ENCODE assay signal across 3 cellular contexts in the genomic region with DNA sequence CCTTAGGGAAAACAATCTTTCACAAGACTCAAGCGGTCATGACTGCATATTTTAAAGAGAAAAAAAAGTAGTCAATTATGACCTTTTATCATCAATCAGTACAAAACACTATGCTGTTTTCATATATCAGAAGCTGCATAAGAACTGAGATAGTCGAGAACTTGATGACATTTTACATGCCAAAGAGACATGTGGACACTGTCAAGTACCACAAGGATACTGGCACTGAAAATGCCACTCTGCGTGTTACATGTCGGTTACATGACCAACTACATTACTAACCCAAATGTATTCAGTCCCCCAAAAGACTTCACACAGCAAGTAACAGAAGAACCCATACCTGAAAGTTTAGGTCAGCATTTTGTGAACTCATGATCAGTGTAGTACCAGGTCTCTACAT.
TF ChIP-seq lines count a peak whose summit lies in the region.

No MANE protein-coding gene starts in this region.

TF ChIP-seq in SK-N-SH treated with all-trans-retinoic acid at 6 μM for 48 hours, 23 proteins besides CTCF, POLR2A, EP300 and RAD21 (continues in another document):
- TF ChIP-seq, protein P1, sequence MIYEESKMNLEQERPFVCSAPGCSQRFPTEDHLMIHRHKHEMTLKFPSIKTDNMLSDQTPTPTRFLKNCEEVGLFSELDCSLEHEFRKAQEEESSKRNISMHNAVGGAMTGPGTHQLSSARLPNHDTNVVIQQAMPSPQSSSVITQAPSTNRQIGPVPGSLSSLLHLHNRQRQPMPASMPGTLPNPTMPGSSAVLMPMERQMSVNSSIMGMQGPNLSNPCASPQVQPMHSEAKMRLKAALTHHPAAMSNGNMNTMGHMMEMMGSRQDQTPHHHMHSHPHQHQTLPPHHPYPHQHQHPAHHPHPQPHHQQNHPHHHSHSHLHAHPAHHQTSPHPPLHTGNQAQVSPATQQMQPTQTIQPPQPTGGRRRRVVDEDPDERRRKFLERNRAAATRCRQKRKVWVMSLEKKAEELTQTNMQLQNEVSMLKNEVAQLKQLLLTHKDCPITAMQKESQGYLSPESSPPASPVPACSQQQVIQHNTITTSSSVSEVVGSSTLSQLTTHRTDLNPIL (CRISPR knock-in tag; IDR thresholded peaks at IDR 0.05; ENCODE audit: low read depth): no peak
- TF ChIP-seq ZC3H10 (CRISPR knock-in tag; IDR thresholded peaks at IDR 0.05): no peak
- TF ChIP-seq CSDC2 (CRISPR knock-in tag; IDR thresholded peaks at IDR 0.05): no peak
- no peak for TF ChIP-seq OSR1 (CRISPR knock-in tag; IDR thresholded peaks at IDR 0.05)
- no peak for TF ChIP-seq TCF4 (CRISPR knock-in tag; IDR thresholded peaks at IDR 0.05; ENCODE audit: borderline replicate concordance)
- TF ChIP-seq, protein P2, sequence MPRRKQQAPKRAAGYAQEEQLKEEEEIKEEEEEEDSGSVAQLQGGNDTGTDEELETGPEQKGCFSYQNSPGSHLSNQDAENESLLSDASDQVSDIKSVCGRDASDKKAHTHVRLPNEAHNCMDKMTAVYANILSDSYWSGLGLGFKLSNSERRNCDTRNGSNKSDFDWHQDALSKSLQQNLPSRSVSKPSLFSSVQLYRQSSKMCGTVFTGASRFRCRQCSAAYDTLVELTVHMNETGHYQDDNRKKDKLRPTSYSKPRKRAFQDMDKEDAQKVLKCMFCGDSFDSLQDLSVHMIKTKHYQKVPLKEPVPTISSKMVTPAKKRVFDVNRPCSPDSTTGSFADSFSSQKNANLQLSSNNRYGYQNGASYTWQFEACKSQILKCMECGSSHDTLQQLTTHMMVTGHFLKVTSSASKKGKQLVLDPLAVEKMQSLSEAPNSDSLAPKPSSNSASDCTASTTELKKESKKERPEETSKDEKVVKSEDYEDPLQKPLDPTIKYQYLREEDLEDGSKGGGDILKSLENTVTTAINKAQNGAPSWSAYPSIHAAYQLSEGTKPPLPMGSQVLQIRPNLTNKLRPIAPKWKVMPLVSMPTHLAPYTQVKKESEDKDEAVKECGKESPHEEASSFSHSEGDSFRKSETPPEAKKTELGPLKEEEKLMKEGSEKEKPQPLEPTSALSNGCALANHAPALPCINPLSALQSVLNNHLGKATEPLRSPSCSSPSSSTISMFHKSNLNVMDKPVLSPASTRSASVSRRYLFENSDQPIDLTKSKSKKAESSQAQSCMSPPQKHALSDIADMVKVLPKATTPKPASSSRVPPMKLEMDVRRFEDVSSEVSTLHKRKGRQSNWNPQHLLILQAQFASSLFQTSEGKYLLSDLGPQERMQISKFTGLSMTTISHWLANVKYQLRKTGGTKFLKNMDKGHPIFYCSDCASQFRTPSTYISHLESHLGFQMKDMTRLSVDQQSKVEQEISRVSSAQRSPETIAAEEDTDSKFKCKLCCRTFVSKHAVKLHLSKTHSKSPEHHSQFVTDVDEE (CRISPR knock-in tag; IDR thresholded peaks at IDR 0.05): no peak
- TF ChIP-seq ISL1 (CRISPR knock-in tag; IDR thresholded peaks at IDR 0.05): no peak
- no peak for TF ChIP-seq ARNTL (CRISPR knock-in tag; IDR thresholded peaks at IDR 0.05; ENCODE audit: borderline replicate concordance, low read depth)
- no peak for TF ChIP-seq ZFP30 (CRISPR knock-in tag; IDR thresholded peaks at IDR 0.05)
- TF ChIP-seq ZNF70 (CRISPR knock-in tag; IDR thresholded peaks at IDR 0.05): no peak
- no peak for TF ChIP-seq GLIS3 (CRISPR knock-in tag; IDR thresholded peaks at IDR 0.05)
- TF ChIP-seq, protein P3, sequence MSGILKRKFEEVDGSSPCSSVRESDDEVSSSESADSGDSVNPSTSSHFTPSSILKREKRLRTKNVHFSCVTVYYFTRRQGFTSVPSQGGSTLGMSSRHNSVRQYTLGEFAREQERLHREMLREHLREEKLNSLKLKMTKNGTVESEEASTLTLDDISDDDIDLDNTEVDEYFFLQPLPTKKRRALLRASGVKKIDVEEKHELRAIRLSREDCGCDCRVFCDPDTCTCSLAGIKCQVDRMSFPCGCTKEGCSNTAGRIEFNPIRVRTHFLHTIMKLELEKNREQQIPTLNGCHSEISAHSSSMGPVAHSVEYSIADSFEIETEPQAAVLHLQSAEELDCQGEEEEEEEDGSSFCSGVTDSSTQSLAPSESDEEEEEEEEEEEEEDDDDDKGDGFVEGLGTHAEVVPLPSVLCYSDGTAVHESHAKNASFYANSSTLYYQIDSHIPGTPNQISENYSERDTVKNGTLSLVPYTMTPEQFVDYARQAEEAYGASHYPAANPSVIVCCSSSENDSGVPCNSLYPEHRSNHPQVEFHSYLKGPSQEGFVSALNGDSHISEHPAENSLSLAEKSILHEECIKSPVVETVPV (CRISPR knock-in tag; IDR thresholded peaks at IDR 0.05): no peak
- TF ChIP-seq ESRRG (CRISPR knock-in tag; IDR thresholded peaks at IDR 0.05): no peak

TF ChIP-seq in SK-N-SH, 30 proteins besides CTCF, POLR2A, EP300 and RAD21:
- TF ChIP-seq, protein P4, sequence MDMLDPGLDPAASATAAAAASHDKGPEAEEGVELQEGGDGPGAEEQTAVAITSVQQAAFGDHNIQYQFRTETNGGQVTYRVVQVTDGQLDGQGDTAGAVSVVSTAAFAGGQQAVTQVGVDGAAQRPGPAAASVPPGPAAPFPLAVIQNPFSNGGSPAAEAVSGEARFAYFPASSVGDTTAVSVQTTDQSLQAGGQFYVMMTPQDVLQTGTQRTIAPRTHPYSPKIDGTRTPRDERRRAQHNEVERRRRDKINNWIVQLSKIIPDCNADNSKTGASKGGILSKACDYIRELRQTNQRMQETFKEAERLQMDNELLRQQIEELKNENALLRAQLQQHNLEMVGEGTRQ (IDR thresholded peaks at IDR 0.05; ENCODE audit: borderline replicate concordance, low read depth, low read length): no peak
- TF ChIP-seq NRF1 (IDR thresholded peaks at IDR 0.05; ENCODE audit: low read depth, low read length) (no peak), RCOR1 (IDR thresholded peaks at IDR 0.05; ENCODE audit: low read length) (no peak), MXI1 (IDR thresholded peaks at IDR 0.05; ENCODE audit: low read depth, low read length) (no peak), GATA2 (CRISPR knock-in tag; IDR thresholded peaks at IDR 0.05) (no peak), SIN3A (IDR thresholded peaks at IDR 0.05; ENCODE audit: borderline replicate concordance, low read depth, low read length) (no peak)
- TF ChIP-seq, protein P5, sequence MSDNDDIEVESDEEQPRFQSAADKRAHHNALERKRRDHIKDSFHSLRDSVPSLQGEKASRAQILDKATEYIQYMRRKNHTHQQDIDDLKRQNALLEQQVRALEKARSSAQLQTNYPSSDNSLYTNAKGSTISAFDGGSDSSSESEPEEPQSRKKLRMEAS (IDR thresholded peaks at IDR 0.05; ENCODE audit: low read depth): no peak
- TF ChIP-seq, protein P6, sequence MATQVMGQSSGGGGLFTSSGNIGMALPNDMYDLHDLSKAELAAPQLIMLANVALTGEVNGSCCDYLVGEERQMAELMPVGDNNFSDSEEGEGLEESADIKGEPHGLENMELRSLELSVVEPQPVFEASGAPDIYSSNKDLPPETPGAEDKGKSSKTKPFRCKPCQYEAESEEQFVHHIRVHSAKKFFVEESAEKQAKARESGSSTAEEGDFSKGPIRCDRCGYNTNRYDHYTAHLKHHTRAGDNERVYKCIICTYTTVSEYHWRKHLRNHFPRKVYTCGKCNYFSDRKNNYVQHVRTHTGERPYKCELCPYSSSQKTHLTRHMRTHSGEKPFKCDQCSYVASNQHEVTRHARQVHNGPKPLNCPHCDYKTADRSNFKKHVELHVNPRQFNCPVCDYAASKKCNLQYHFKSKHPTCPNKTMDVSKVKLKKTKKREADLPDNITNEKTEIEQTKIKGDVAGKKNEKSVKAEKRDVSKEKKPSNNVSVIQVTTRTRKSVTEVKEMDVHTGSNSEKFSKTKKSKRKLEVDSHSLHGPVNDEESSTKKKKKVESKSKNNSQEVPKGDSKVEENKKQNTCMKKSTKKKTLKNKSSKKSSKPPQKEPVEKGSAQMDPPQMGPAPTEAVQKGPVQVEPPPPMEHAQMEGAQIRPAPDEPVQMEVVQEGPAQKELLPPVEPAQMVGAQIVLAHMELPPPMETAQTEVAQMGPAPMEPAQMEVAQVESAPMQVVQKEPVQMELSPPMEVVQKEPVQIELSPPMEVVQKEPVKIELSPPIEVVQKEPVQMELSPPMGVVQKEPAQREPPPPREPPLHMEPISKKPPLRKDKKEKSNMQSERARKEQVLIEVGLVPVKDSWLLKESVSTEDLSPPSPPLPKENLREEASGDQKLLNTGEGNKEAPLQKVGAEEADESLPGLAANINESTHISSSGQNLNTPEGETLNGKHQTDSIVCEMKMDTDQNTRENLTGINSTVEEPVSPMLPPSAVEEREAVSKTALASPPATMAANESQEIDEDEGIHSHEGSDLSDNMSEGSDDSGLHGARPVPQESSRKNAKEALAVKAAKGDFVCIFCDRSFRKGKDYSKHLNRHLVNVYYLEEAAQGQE (IDR thresholded peaks at IDR 0.05; ENCODE audit: low read depth, low read length): no peak
- TF ChIP-seq, protein P7, sequence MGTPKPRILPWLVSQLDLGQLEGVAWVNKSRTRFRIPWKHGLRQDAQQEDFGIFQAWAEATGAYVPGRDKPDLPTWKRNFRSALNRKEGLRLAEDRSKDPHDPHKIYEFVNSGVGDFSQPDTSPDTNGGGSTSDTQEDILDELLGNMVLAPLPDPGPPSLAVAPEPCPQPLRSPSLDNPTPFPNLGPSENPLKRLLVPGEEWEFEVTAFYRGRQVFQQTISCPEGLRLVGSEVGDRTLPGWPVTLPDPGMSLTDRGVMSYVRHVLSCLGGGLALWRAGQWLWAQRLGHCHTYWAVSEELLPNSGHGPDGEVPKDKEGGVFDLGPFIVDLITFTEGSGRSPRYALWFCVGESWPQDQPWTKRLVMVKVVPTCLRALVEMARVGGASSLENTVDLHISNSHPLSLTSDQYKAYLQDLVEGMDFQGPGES (IDR thresholded peaks at IDR 0.05; ENCODE audit: low read depth, low read length): no peak

TF ChIP-seq in endothelial cell of umbilical vein, 7 proteins besides CTCF, POLR2A, EP300 and RAD21 (continued from another document):
- TF ChIP-seq JUN (IDR thresholded peaks at IDR 0.05; ENCODE audit: borderline replicate concordance, insufficient read depth, insufficient read length, low read depth): no peak
